In the genomic region with DNA sequence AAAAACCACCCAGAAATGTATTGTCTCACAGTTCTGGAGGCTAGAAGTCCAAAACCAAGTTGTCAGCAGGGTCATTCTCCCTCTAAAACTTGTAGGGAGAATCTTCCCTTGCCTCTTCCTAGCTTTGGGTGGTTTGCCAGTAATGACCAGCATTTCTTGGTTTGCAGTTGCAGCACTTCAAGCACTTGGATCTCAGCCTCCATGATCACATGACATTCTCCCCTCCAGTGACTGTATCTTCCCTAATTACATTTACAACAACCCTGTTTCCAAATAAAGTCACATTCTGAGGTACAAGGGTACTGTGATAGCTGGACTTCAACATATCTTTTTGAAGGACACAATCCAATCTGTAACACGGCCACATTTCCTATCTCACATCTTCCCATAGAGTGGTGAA, we compare ENCODE assay signal across 25 cellular contexts. TPM values are rescaled to one million over a fixed set of nuclear protein-coding genes. Genes with fewer than 3 reads are reported as not detected.
DNase-seq lines count a peak whose midpoint lies in the region; ATAC-seq and TF ChIP-seq lines count a peak whose summit lies in the region.
"Had no signal": no experiment of that assay in that cellular context is flagged by ENCODE, and none has a peak within 500 bp of the region (broad histone marks: within the 10 kb centered on the region; RNA-seq: fewer than 3 reads in every experiment).

No MANE protein-coding gene starts in this region.

- H3K36me3 ChIP-seq in left lung = no peaks in the 10 kb centered on the region
- H3K36me3 ChIP-seq: gastroesophageal sphincter, upper lobe of left lung had no signal

- H3K27ac Mint-ChIP-seq in activated naive CD8-positive, alpha-beta T cell treated with anti-CD3 and anti-CD28 coated beads for 36 hours = no peak overlapping the region
- H3K27ac Mint-ChIP-seq: activated naive CD4-positive, alpha-beta T cell treated with anti-CD3 and anti-CD28 coated beads, Interleukin-2, amount 10 ng/mL, durations not matched to agents 7 days and 5 days; naive thymus-derived CD4-positive, alpha-beta T cell had no signal

- peak; percentile 34 for DNase-seq in AG08395 (ENCODE audit: low spot score)
- peak; percentile 13 for DNase-seq in GM04503 (ENCODE audit: low read depth)
- peak; percentile 53 for DNase-seq in fibroblast of gingiva (ENCODE audit: low read depth)
- DNase-seq in left lung = no peak
- DNase-seq in HuH-7.5 (ENCODE audit: low spot score) = no peak
- DNase-seq in SHP77 (lab: John Stamatoyannopoulos, UW) = no peak
- DNase-seq in activated naive CD8-positive, alpha-beta T cell treated with anti-CD3 and anti-CD28 coated beads for 36 hours = no peak
- DNase-seq: activated CD4-positive, alpha-beta T cell treated with anti-CD3 and anti-CD28 coated beads for 4 hours; activated naive CD4-positive, alpha-beta T cell treated with anti-CD3 and anti-CD28 coated beads, Interleukin-2, amount 10 ng/mL, durations not matched to agents 7 days and 5 days; aorta; DMS 273 treated with DMSO at 0.1 percent for 48 hours; KG1; MV-4-11; naive thymus-derived CD4-positive, alpha-beta T cell; NCI-H187 treated with DMSO at 0.1 percent for 48 hours; SIG-M5; stimulated activated CD8-positive, alpha-beta memory T cell treated with anti-CD3 and anti-CD28 coated beads, Interleukin-4, amount 100 ng/mL, for 48 hours; T-helper 1 cell had no signal

- ATAC-seq in left lung (peak; percentile 48), HG02981 (IDR thresholded peaks at IDR 0.05; ENCODE audit: unreplicated experiment) (no peak)
- ATAC-seq: gastroesophageal sphincter; HCT116; naive thymus-derived CD4-positive, alpha-beta T cell; sciatic nerve had no signal

- H3K4me1 ChIP-seq in left lung = peaks cover 0 to 12% of the 10 kb centered on the region in 2 donors

- intact Hi-C loops in left lung (cut with DNase I) = no loop called here

- no peak overlapping the region for H3K27ac ChIP-seq in left lung
- H3K27ac ChIP-seq: epithelial cell of prostate, gastroesophageal sphincter, upper lobe of left lung had no signal

- TF ChIP-seq CTCF in left lung (IDR thresholded peaks at IDR 0.05) = no peak

- H3K9me3 ChIP-seq in left lung = no peaks in the 10 kb centered on the region
- H3K9me3 ChIP-seq: gastroesophageal sphincter, upper lobe of left lung had no signal

- H3K4me3 ChIP-seq in left lung = no peak overlapping the region
- H3K4me3 ChIP-seq: gastroesophageal sphincter, upper lobe of left lung had no signal

- H3K27me3 Mint-ChIP-seq in activated naive CD8-positive, alpha-beta T cell treated with anti-CD3 and anti-CD28 coated beads for 36 hours = peaks cover 3% of the 10 kb centered on the region
- H3K27me3 Mint-ChIP-seq: activated naive CD4-positive, alpha-beta T cell treated with anti-CD3 and anti-CD28 coated beads, Interleukin-2, amount 10 ng/mL, durations not matched to agents 7 days and 5 days had no signal

- H3K9me3 Mint-ChIP-seq in activated naive CD8-positive, alpha-beta T cell treated with anti-CD3 and anti-CD28 coated beads for 36 hours = no peaks in the 10 kb centered on the region
- H3K9me3 Mint-ChIP-seq: activated naive CD4-positive, alpha-beta T cell treated with anti-CD3 and anti-CD28 coated beads, Interleukin-2, amount 10 ng/mL, durations not matched to agents 7 days and 5 days; naive thymus-derived CD4-positive, alpha-beta T cell had no signal

- H3K4me1 Mint-ChIP-seq in activated naive CD8-positive, alpha-beta T cell treated with anti-CD3 and anti-CD28 coated beads for 36 hours = no peaks in the 10 kb centered on the region
- H3K4me1 Mint-ChIP-seq: activated naive CD4-positive, alpha-beta T cell treated with anti-CD3 and anti-CD28 coated beads, Interleukin-2, amount 10 ng/mL, durations not matched to agents 7 days and 5 days had no signal

- H3K4me3 Mint-ChIP-seq in activated naive CD8-positive, alpha-beta T cell treated with anti-CD3 and anti-CD28 coated beads for 36 hours = no peak overlapping the region
- H3K4me3 Mint-ChIP-seq: activated naive CD4-positive, alpha-beta T cell treated with anti-CD3 and anti-CD28 coated beads, Interleukin-2, amount 10 ng/mL, durations not matched to agents 7 days and 5 days; CD14-positive monocyte; naive thymus-derived CD4-positive, alpha-beta T cell had no signal

- H3K27me3 ChIP-seq in left lung = no peaks in the 10 kb centered on the region
- H3K27me3 ChIP-seq: gastroesophageal sphincter, upper lobe of left lung had no signal

- no peaks in the 10 kb centered on the region for H3K36me3 Mint-ChIP-seq in activated naive CD8-positive, alpha-beta T cell treated with anti-CD3 and anti-CD28 coated beads for 36 hours
- H3K36me3 Mint-ChIP-seq: activated naive CD4-positive, alpha-beta T cell treated with anti-CD3 and anti-CD28 coated beads, Interleukin-2, amount 10 ng/mL, durations not matched to agents 7 days and 5 days; naive thymus-derived CD4-positive, alpha-beta T cell had no signal

RNA-seq across cellular contexts. Expression of a gene that starts 37.2 kb away (rescaled TPM):
- 10 to 100 TPM; 40.3 to 49.7 TPM for total RNA-seq in left lung
- total RNA-seq in activated naive CD8-positive, alpha-beta T cell treated with anti-CD3 and anti-CD28 coated beads for 36 hours = 10 to 100 TPM; 13.6 to 13.8 TPM

Comparison
In these comparisons a context has a peak if more than half of its experiments do, and no peak if none do; other contexts are left out.
1. DNase-seq: peak in AG08395 (single experiment), GM04503 (single experiment) and fibroblast of gingiva (single experiment); none in left lung (0 of 2), HuH-7.5 (single experiment), SHP77 (0 of 2) and activated naive CD8-positive, alpha-beta T cell treated with anti-CD3 and anti-CD28 coated beads for 36 hours (single experiment).